ENCODE assay signal across 8 cellular contexts in genomic region chr2:58428286-58428552, GRCh38.
DNase-seq lines count a peak whose midpoint lies in the region; ATAC-seq lines count a peak whose summit lies in the region.

No MANE protein-coding gene starts in this region.

- intact Hi-C loops in activated T-helper 1 cell treated with anti-CD3 and anti-CD28 coated beads, Interleukin-12 subunit alpha, Interleukin-12 subunit beta, Interleukin-2, Interleukin-4 antibody, amounts not matched to agents 30 ng/mL and 10 ng/mL and 1 ng/mL, durations not matched to agents 14 hours and 24 hours and 36 hours (cut with micrococcal nuclease): no loop called here
- intact Hi-C loops in left colon (cut with DNase I, micrococcal nuclease): no loop called here
- intact Hi-C loops in CD4-positive, alpha-beta memory T cell (cut with micrococcal nuclease): no loop called here

- no peaks in the 10 kb centered on the region for H3K27me3 ChIP-seq in CD4-positive, alpha-beta memory T cell (ENCODE audit: insufficient read depth, low read length)

- peak; percentile 23 to 37 for ATAC-seq in activated T-cell treated with anti-CD3 and anti-CD28 coated beads, Interleukin-2, amount 50 U/mL, for 72 hours (replicated peaks in 1 of 2)
- peak; percentile 56 for ATAC-seq in left colon

- CTCF ChIA-PET in CD4-positive, alpha-beta memory T cell (lab: Charles Lee; ENCODE audit: partially characterized antibody): interaction anchor here (0.6 kb wide), 1 partner anchor 1116 kb away, joined by 3 read pairs; no protein-coding TSS in a partner anchor

- peak overlapping the region; percentile 65 for H3K4me3 ChIP-seq in urinary bladder (ENCODE audit: low read depth, low read length)
- H3K4me3 ChIP-seq in CD4-positive, alpha-beta memory T cell (ENCODE audit: low read length in 2 of 2): no peak overlapping the region

- POLR2A ChIA-PET in CD4-positive, alpha-beta memory T cell (lab: Charles Lee; ENCODE audit: partially characterized antibody): no interaction called here

- no peak overlapping the region for H3K27ac ChIP-seq in urinary bladder (ENCODE audit: low read depth)
- no peak overlapping the region for H3K27ac ChIP-seq in CD4-positive, alpha-beta memory T cell (ENCODE audit: low read depth, low read length)

- H3K4me1 ChIP-seq in urinary bladder (ENCODE audit: insufficient read depth): no peaks in the 10 kb centered on the region
- peaks cover 7% of the 10 kb centered on the region for H3K4me1 ChIP-seq in CD4-positive, alpha-beta memory T cell (ENCODE audit: insufficient read depth, low read length)

- no peaks in the 10 kb centered on the region for H3K9me3 ChIP-seq in CD4-positive, alpha-beta memory T cell (ENCODE audit: control insufficient read depth in 1 of 2, low read length in 2 of 2)

- H3K27ac Mint-ChIP-seq in activated T-cell treated with anti-CD3 and anti-CD28 coated beads, Interleukin-2, amount 50 U/mL, for 72 hours: no peak overlapping the region
- H3K27ac Mint-ChIP-seq in activated T-helper 1 cell treated with anti-CD3 and anti-CD28 coated beads, Interleukin-12 subunit alpha, Interleukin-12 subunit beta, Interleukin-2, Interleukin-4 antibody, amounts not matched to agents 30 ng/mL and 10 ng/mL and 1 ng/mL, durations not matched to agents 14 hours and 24 hours and 36 hours: no peak overlapping the region
- H3K27ac Mint-ChIP-seq in CD4-positive, alpha-beta memory T cell: no peak overlapping the region

- H3K9me3 Mint-ChIP-seq in activated T-cell treated with anti-CD3 and anti-CD28 coated beads, Interleukin-2, amount 50 U/mL, for 72 hours: no peaks in the 10 kb centered on the region
- H3K9me3 Mint-ChIP-seq in activated T-helper 1 cell treated with anti-CD3 and anti-CD28 coated beads, Interleukin-12 subunit alpha, Interleukin-12 subunit beta, Interleukin-2, Interleukin-4 antibody, amounts not matched to agents 30 ng/mL and 10 ng/mL and 1 ng/mL, durations not matched to agents 14 hours and 24 hours and 36 hours: no peaks in the 10 kb centered on the region
- peaks cover 0 to 3% (median 0%) of the 10 kb centered on the region in 8 donors for H3K9me3 Mint-ChIP-seq in CD4-positive, alpha-beta memory T cell

- no peaks in the 10 kb centered on the region for H3K36me3 ChIP-seq in urinary bladder (ENCODE audit: insufficient read depth)
- no peaks in the 10 kb centered on the region for H3K36me3 ChIP-seq in CD4-positive, alpha-beta memory T cell (ENCODE audit: insufficient read depth, low read length)

- peaks cover 0 to 2% of the 10 kb centered on the region in 2 donors for H3K36me3 Mint-ChIP-seq in activated T-cell treated with anti-CD3 and anti-CD28 coated beads, Interleukin-2, amount 50 U/mL, for 72 hours (ENCODE audit: insufficient read depth in 2 of 2)
- H3K36me3 Mint-ChIP-seq in activated T-helper 1 cell treated with anti-CD3 and anti-CD28 coated beads, Interleukin-12 subunit alpha, Interleukin-12 subunit beta, Interleukin-2, Interleukin-4 antibody, amounts not matched to agents 30 ng/mL and 10 ng/mL and 1 ng/mL, durations not matched to agents 14 hours and 24 hours and 36 hours (ENCODE audit: low read depth): no peaks in the 10 kb centered on the region
- H3K36me3 Mint-ChIP-seq in CD4-positive, alpha-beta memory T cell: no peaks in the 10 kb centered on the region

- H3K27me3 Mint-ChIP-seq in activated T-cell treated with anti-CD3 and anti-CD28 coated beads, Interleukin-2, amount 50 U/mL, for 72 hours (ENCODE audit: low read depth): peaks cover 68% of the 10 kb centered on the region
- H3K27me3 Mint-ChIP-seq in activated T-helper 1 cell treated with anti-CD3 and anti-CD28 coated beads, Interleukin-12 subunit alpha, Interleukin-12 subunit beta, Interleukin-2, Interleukin-4 antibody, amounts not matched to agents 30 ng/mL and 10 ng/mL and 1 ng/mL, durations not matched to agents 14 hours and 24 hours and 36 hours (ENCODE audit: insufficient read depth): peaks cover 49% of the 10 kb centered on the region
- peaks cover 19 to 30% of the 10 kb centered on the region in 2 donors for H3K27me3 Mint-ChIP-seq in CD4-positive, alpha-beta memory T cell

- peaks cover 12% of the 10 kb centered on the region for H3K4me1 Mint-ChIP-seq in activated T-cell treated with anti-CD3 and anti-CD28 coated beads, Interleukin-2, amount 50 U/mL, for 72 hours (ENCODE audit: low read depth)
- H3K4me1 Mint-ChIP-seq in activated T-helper 1 cell treated with anti-CD3 and anti-CD28 coated beads, Interleukin-12 subunit alpha, Interleukin-12 subunit beta, Interleukin-2, Interleukin-4 antibody, amounts not matched to agents 30 ng/mL and 10 ng/mL and 1 ng/mL, durations not matched to agents 14 hours and 24 hours and 36 hours (ENCODE audit: low read depth): no peaks in the 10 kb centered on the region
- peaks cover 3 to 13% (median 3%) of the 10 kb centered on the region in 4 donors for H3K4me1 Mint-ChIP-seq in CD4-positive, alpha-beta memory T cell

- DNase-seq in activated T-cell treated with anti-CD3 and anti-CD28 coated beads, Interleukin-2, amount 50 U/mL, for 72 hours: no peak
- DNase-seq in activated T-cell treated with anti-CD3 and anti-CD28 coated beads, Interleukin-2, amount 50 U/mL, for 48 hours: no peak
- peak; percentile 20 for DNase-seq in M059J (ENCODE audit: low read depth)
- no peak for DNase-seq in activated T-helper 1 cell treated with anti-CD3 and anti-CD28 coated beads, Interleukin-12 subunit alpha, Interleukin-12 subunit beta, Interleukin-2, Interleukin-4 antibody, amounts not matched to agents 30 ng/mL and 10 ng/mL and 1 ng/mL, durations not matched to agents 14 hours and 24 hours and 36 hours (ENCODE audit: low spot score)
- DNase-seq in left colon: peak in 1 of 2 donors; percentile 6
- no peak for DNase-seq in CD4-positive, alpha-beta memory T cell
- DNase-seq in DMS114 treated with DMSO at 0.1 percent for 48 hours (lab: John Stamatoyannopoulos, UW; ENCODE audit: unreplicated experiment): no peak

- peak overlapping the region; percentile 77 to 81 for H3K4me3 Mint-ChIP-seq in activated T-cell treated with anti-CD3 and anti-CD28 coated beads, Interleukin-2, amount 50 U/mL, for 72 hours
- H3K4me3 Mint-ChIP-seq in activated T-helper 1 cell treated with anti-CD3 and anti-CD28 coated beads, Interleukin-12 subunit alpha, Interleukin-12 subunit beta, Interleukin-2, Interleukin-4 antibody, amounts not matched to agents 30 ng/mL and 10 ng/mL and 1 ng/mL, durations not matched to agents 14 hours and 24 hours and 36 hours: peak overlapping the region; percentile 62
- H3K4me3 Mint-ChIP-seq in CD4-positive, alpha-beta memory T cell: peak overlapping the region in 3 of 8 donors; percentile 24 to 32 (median 27)

- WGBS in urinary bladder: under 1% methylated on average over 37 of the region's 37 CpGs
